In the genomic region with DNA sequence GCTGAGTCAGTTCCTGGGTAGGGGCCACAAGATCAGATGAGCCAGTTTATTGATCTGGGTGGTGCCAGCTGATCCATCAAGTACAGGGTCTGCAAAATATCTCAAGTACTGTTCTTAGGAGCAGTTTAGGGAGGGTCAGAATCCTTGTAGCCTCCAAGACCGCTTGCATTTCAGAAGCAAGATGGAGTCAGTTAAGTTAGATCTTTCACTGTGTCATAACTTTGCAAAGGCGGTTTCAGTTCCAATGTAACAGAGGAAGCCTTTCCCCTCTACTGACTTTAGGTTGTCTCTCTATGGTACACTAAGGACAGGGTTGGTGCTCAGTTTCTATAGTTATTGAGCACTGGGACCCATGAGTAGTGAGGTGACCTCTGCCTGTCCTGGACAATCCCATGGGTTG, we compare ENCODE assay signal across 20 cellular contexts.
DNase-seq lines count a peak whose midpoint lies in the region; ATAC-seq, FAIRE-seq and TF ChIP-seq lines count a peak whose summit lies in the region.
"Had no signal": no experiment of that assay in that cellular context is flagged by ENCODE, and none has a peak within 500 bp of the region (broad histone marks: within the 10 kb centered on the region; RNA-seq: fewer than 3 reads in every experiment).

No MANE protein-coding gene starts in this region.

- no peaks in the 10 kb centered on the region for H3K36me3 Mint-ChIP-seq in activated CD8-positive, alpha-beta memory T cell treated with anti-CD3 and anti-CD28 coated beads, Interleukin-2, amount 10 ng/mL, durations not matched to agents 7 days and 5 days
- H3K36me3 Mint-ChIP-seq: CD8-positive, alpha-beta T cell had no signal

- H3K4me3 ChIP-seq in esophagus muscularis mucosa = no peak overlapping the region
- H3K4me3 ChIP-seq in left ventricle myocardium inferior = no peak overlapping the region
- H3K4me3 ChIP-seq: BLaER1 treated with 17β-estradiol and CSF1 and Interleukin-3, amounts not matched to agents 10 nM and 100 nM; GM23338 had no signal

- H3K4me1 ChIP-seq in esophagus muscularis mucosa = no peaks in the 10 kb centered on the region
- H3K4me1 ChIP-seq in left ventricle myocardium inferior = no peaks in the 10 kb centered on the region

- 95% methylated on average over 2 of the region's 2 CpGs for WGBS in esophagus muscularis mucosa

- no peaks in the 10 kb centered on the region for H3K9me3 Mint-ChIP-seq in activated CD8-positive, alpha-beta memory T cell treated with anti-CD3 and anti-CD28 coated beads, Interleukin-2, amount 10 ng/mL, durations not matched to agents 7 days and 5 days (ENCODE audit: low read depth)
- H3K9me3 Mint-ChIP-seq: CD8-positive, alpha-beta T cell; GM23338 had no signal

- TF ChIP-seq POLR2A in esophagus muscularis mucosa (IDR thresholded peaks at IDR 0.05; ENCODE audit: low read depth) (no peak), H54 (IDR thresholded peaks at IDR 0.05; ENCODE audit: low read depth, low read length) (no peak)

- peak; percentile 3 for DNase-seq in activated CD8-positive, alpha-beta memory T cell treated with anti-CD3 and anti-CD28 coated beads, Interleukin-2, amount 10 ng/mL, durations not matched to agents 7 days and 5 days
- no peak for DNase-seq in activated CD8-positive, alpha-beta memory T cell treated with anti-CD3 and anti-CD28 coated beads for 24 hours
- DNase-seq in esophagus muscularis mucosa (ENCODE audit: extremely low spot score) (peak; percentile 55), left kidney (ENCODE audit: low read depth, low spot score) (peak; percentile 3), H54 (ENCODE audit: insufficient read length, low spot score) (no peak), left ventricle myocardium inferior (no peak), RWPE1 (ENCODE audit: low spot score) (no peak), COLO829 (ENCODE audit: low spot score) (no peak)
- DNase-seq: 8988T; CD8-positive, alpha-beta T cell; COR-L47; H9; IMR-90 had no signal

- no peaks in the 10 kb centered on the region for H3K4me1 Mint-ChIP-seq in activated CD8-positive, alpha-beta memory T cell treated with anti-CD3 and anti-CD28 coated beads, Interleukin-2, amount 10 ng/mL, durations not matched to agents 7 days and 5 days
- H3K4me1 Mint-ChIP-seq: B cell, GM23338, H9 had no signal

- POLR2A ChIA-PET in RWPE1 (lab: Yijun Ruan, JAX; ENCODE audit: low non-redundant PET) = no interaction called here

- no peak overlapping the region for H3K4me3 Mint-ChIP-seq in activated CD8-positive, alpha-beta memory T cell treated with anti-CD3 and anti-CD28 coated beads, Interleukin-2, amount 10 ng/mL, durations not matched to agents 7 days and 5 days
- H3K4me3 Mint-ChIP-seq: B cell; CD8-positive, alpha-beta T cell; GM23338; H9 had no signal

- intact Hi-C loops in esophagus muscularis mucosa (cut with DNase I) (no loop called here), left ventricle myocardium inferior (cut with micrococcal nuclease) (no loop called here)

- no peak for TF ChIP-seq CTCF in esophagus muscularis mucosa (IDR thresholded peaks at IDR 0.05)
- TF ChIP-seq CTCF in left ventricle myocardium inferior (IDR thresholded peaks at IDR 0.05; ENCODE audit: borderline replicate concordance) = no peak
- no peak for TF ChIP-seq CTCF in RWPE1 (conservative IDR thresholded peaks at IDR 0.05; ENCODE audit: low read depth)

- ATAC-seq in activated CD8-positive, alpha-beta memory T cell treated with anti-CD3 and anti-CD28 coated beads, Interleukin-2, amount 10 ng/mL, durations not matched to agents 7 days and 5 days = no peak
- ATAC-seq: CD8-positive, alpha-beta T cell; GM23338 had no signal

- no peak overlapping the region for H3K27ac Mint-ChIP-seq in activated CD8-positive, alpha-beta memory T cell treated with anti-CD3 and anti-CD28 coated beads, Interleukin-2, amount 10 ng/mL, durations not matched to agents 7 days and 5 days
- H3K27ac Mint-ChIP-seq: B cell; CD8-positive, alpha-beta T cell; GM23338 had no signal

- TF ChIP-seq EP300 in esophagus muscularis mucosa (IDR thresholded peaks at IDR 0.05) = no peak

- H3K27me3 ChIP-seq in esophagus muscularis mucosa = no peaks in the 10 kb centered on the region
- peaks cover 1% of the 10 kb centered on the region for H3K27me3 ChIP-seq in left ventricle myocardium inferior (ENCODE audit: low read depth)
- H3K27me3 ChIP-seq: BLaER1 treated with 17β-estradiol and CSF1 and Interleukin-3, amounts not matched to agents 10 nM and 100 nM had no signal

- H3K9me3 ChIP-seq in esophagus muscularis mucosa (no peaks in the 10 kb centered on the region), left ventricle myocardium inferior (replicated peaks) (no peaks in the 10 kb centered on the region)
- H3K9me3 ChIP-seq: BLaER1 treated with 17β-estradiol and CSF1 and Interleukin-3, amounts not matched to agents 10 nM and 100 nM had no signal

- CTCF ChIA-PET in activated CD8-positive, alpha-beta memory T cell treated with anti-CD3 and anti-CD28 coated beads, Interleukin-2, amount 10 ng/mL, durations not matched to agents 7 days and 5 days (lab: Charles Lee) = no interaction called here
- CTCF ChIA-PET in RWPE1 (lab: Yijun Ruan, JAX) = no interaction called here

- H3K27me3 Mint-ChIP-seq in activated CD8-positive, alpha-beta memory T cell treated with anti-CD3 and anti-CD28 coated beads, Interleukin-2, amount 10 ng/mL, durations not matched to agents 7 days and 5 days = peaks cover 27% of the 10 kb centered on the region

- no peaks in the 10 kb centered on the region for H3K36me3 ChIP-seq in esophagus muscularis mucosa
- H3K36me3 ChIP-seq in left ventricle myocardium inferior = no peaks in the 10 kb centered on the region
- H3K36me3 ChIP-seq: BLaER1 treated with 17β-estradiol and CSF1 and Interleukin-3, amounts not matched to agents 10 nM and 100 nM had no signal

- FAIRE-seq in H54 (lab: Jason Lieb, UNC) = no peak
- FAIRE-seq: D721Med, G401.6, GM12891, HTR-8/SVneo had no signal

- no peak overlapping the region for H3K27ac ChIP-seq in esophagus muscularis mucosa (replicated peaks in 1 of 4)
- no peak overlapping the region for H3K27ac ChIP-seq in left ventricle myocardium inferior (replicated peaks)
- no peak overlapping the region for H3K27ac ChIP-seq in RWPE1
- H3K27ac ChIP-seq: BLaER1 treated with 17β-estradiol and CSF1 and Interleukin-3, amounts not matched to agents 10 nM and 100 nM had no signal

Comparison
In these comparisons a context has a peak if more than half of its experiments do, and no peak if none do; other contexts are left out.
1. DNase-seq: peak in activated CD8-positive, alpha-beta memory T cell treated with anti-CD3 and anti-CD28 coated beads, Interleukin-2, amount 10 ng/mL, durations not matched to agents 7 days and 5 days (single experiment), esophagus muscularis mucosa (single experiment) and left kidney (single experiment); none in activated CD8-positive, alpha-beta memory T cell treated with anti-CD3 and anti-CD28 coated beads for 24 hours (single experiment), H54 (single experiment), left ventricle myocardium inferior (single experiment), RWPE1 (single experiment) and COLO829 (single experiment).